1 cellular context compared by ENCODE assay signal in the genomic region with DNA sequence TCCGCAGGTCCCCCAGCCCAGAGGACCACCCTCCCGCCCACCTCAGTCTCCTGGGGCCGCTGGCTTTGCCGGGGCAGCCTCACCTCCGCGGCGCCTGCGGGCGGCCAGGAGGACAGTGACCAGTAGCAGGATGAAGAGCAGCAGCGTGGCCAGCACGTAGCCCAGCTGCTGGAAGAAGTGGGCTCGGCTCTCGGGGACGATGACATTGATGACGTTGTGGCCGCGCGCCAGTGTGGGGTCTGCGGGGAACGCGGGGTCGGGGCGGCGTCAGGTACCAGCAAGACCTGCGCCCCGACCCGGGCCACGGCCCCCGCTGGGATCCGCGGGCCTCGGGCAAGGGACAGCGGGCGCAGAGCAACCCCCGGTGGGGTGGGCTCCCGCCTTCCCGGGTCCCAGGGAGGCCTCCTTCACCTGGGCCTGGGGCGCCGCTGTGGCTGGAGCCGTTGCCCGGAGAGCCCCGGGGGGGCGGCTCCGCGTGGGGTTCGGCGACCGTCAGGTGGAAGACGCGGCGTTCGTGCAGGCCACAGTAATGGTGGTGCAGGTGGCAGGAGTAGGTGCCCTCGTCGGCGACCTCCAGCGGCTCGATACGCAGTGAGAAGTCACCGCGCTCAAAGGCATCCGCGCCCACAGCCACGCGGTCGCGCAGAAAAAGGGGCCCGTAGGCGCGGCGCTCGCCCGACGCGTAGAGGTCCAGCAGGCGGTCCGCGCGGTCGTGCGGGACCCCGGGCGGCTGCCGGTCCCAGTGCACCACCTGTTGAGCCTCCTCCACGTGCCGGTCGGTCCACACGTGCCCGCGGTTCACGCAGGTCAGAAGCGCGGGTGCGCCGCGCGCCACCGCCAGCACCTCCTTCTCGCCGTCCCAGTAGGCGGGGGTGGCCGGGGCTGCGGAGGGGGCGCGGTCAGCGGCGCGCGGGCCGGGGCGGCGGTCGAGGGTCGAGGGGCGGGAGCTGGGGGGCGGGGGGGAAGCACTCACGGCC.
TF ChIP-seq lines count a peak whose summit lies in the region.

No MANE protein-coding gene starts in this region.

TF ChIP-seq in K562, 482 proteins besides CTCF, POLR2A, EP300 and RAD21 (continues in another document):
- TF ChIP-seq ZKSCAN1 (IDR thresholded peaks at IDR 0.05; ENCODE audit: low read depth, low read length) (no peak), FIP1L1 (IDR thresholded peaks at IDR 0.05; ENCODE audit: low read depth, low read length, poor library complexity, severe bottlenecking) (peak; percentile 53), CBX1 (IDR thresholded peaks at IDR 0.05; ENCODE audit: low read depth) (peak; percentile 3; the same call in 1 of the 2 replicates), ZNF311 (CRISPR knock-in tag; IDR thresholded peaks at IDR 0.05) (no peak), HNRNPL (IDR thresholded peaks at IDR 0.05; ENCODE audit: low read depth, low read length) (peak; percentile 66; the same call in 1 of the 2 replicates), ZC3H11A (IDR thresholded peaks at IDR 0.05; ENCODE audit: low read depth, low read length) (no peak), HNRNPLL (IDR thresholded peaks at IDR 0.05; ENCODE audit: low read depth, low read length, poor library complexity, severe bottlenecking) (no peak), RBBP5 (IDR thresholded peaks at IDR 0.05; ENCODE audit: borderline replicate concordance, insufficient read depth, low read length, poor library complexity, severe bottlenecking) (no peak), MAFG (tag; conservative IDR thresholded peaks at IDR 0.05) (no peak), ZNF263 (CRISPR knock-in tag; IDR thresholded peaks at IDR 0.05; ENCODE audit: borderline replicate concordance) (no peak), ZFP30 (CRISPR knock-in tag; IDR thresholded peaks at IDR 0.05; ENCODE audit: borderline replicate concordance) (no peak), NCOA4 (IDR thresholded peaks at IDR 0.05; ENCODE audit: partially characterized antibody) (no peak), RFX7 (CRISPR knock-in tag; IDR thresholded peaks at IDR 0.05) (no peak), HCFC1 (IDR thresholded peaks at IDR 0.05; ENCODE audit: low read depth, low read length) (no peak), ZNF274 (IDR thresholded peaks at IDR 0.05; ENCODE audit: borderline replicate concordance, low read depth, low read length) (no peak), RBM17 (IDR thresholded peaks at IDR 0.05; ENCODE audit: borderline replicate concordance, low read depth, low read length) (no peak), ZNF644 (tag; IDR thresholded peaks at IDR 0.05; ENCODE audit: low read depth) (no peak), RBFOX2 (IDR thresholded peaks at IDR 0.05; ENCODE audit: low read depth, low read length) (peak; percentile 9; the same call in 1 of the 2 replicates), ESRRA (IDR thresholded peaks at IDR 0.05; ENCODE audit: borderline replicate concordance, low read depth) (no peak), NONO (IDR thresholded peaks at IDR 0.05; ENCODE audit: low read depth in 2 of 2, low read length in 1 of 2) (peak in 1 of 2 experiments; percentile 22; a peak in 1 of 4 replicates), ZNF696 (CRISPR knock-in tag; conservative IDR thresholded peaks at IDR 0.05) (no peak), SMARCE1 (IDR thresholded peaks at IDR 0.05) (no peak), ELF4 (CRISPR knock-in tag; IDR thresholded peaks at IDR 0.05) (no peak), RBM14 (IDR thresholded peaks at IDR 0.05; ENCODE audit: borderline replicate concordance, insufficient read depth, low read depth, low read length) (no peak), ETV6 (IDR thresholded peaks at IDR 0.05; ENCODE audit: borderline replicate concordance in 1 of 2, low read depth in 2 of 2, low read length in 1 of 2) (no peak), ETV6 (CRISPR knock-in tag; IDR thresholded peaks at IDR 0.05; ENCODE audit: borderline replicate concordance) (no peak)
- TF ChIP-seq, protein P1, sequence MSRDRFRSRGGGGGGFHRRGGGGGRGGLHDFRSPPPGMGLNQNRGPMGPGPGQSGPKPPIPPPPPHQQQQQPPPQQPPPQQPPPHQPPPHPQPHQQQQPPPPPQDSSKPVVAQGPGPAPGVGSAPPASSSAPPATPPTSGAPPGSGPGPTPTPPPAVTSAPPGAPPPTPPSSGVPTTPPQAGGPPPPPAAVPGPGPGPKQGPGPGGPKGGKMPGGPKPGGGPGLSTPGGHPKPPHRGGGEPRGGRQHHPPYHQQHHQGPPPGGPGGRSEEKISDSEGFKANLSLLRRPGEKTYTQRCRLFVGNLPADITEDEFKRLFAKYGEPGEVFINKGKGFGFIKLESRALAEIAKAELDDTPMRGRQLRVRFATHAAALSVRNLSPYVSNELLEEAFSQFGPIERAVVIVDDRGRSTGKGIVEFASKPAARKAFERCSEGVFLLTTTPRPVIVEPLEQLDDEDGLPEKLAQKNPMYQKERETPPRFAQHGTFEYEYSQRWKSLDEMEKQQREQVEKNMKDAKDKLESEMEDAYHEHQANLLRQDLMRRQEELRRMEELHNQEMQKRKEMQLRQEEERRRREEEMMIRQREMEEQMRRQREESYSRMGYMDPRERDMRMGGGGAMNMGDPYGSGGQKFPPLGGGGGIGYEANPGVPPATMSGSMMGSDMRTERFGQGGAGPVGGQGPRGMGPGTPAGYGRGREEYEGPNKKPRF (IDR thresholded peaks at IDR 0.05; ENCODE audit: low read depth, low read length): peak; percentile 57; the same call in 1 of the 2 replicates
- TF ChIP-seq, protein P2, sequence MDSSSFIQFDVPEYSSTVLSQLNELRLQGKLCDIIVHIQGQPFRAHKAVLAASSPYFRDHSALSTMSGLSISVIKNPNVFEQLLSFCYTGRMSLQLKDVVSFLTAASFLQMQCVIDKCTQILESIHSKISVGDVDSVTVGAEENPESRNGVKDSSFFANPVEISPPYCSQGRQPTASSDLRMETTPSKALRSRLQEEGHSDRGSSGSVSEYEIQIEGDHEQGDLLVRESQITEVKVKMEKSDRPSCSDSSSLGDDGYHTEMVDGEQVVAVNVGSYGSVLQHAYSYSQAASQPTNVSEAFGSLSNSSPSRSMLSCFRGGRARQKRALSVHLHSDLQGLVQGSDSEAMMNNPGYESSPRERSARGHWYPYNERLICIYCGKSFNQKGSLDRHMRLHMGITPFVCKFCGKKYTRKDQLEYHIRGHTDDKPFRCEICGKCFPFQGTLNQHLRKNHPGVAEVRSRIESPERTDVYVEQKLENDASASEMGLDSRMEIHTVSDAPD (CRISPR knock-in tag; IDR thresholded peaks at IDR 0.05): no peak
- TF ChIP-seq, protein P3, sequence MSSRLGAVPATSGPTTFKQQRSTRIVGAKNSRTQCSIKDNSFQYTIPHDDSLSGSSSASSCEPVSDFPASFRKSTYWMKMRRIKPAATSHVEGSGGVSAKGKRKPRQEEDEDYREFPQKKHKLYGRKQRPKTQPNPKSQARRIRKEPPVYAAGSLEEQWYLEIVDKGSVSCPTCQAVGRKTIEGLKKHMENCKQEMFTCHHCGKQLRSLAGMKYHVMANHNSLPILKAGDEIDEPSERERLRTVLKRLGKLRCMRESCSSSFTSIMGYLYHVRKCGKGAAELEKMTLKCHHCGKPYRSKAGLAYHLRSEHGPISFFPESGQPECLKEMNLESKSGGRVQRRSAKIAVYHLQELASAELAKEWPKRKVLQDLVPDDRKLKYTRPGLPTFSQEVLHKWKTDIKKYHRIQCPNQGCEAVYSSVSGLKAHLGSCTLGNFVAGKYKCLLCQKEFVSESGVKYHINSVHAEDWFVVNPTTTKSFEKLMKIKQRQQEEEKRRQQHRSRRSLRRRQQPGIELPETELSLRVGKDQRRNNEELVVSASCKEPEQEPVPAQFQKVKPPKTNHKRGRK (tag; IDR thresholded peaks at IDR 0.05): no peak
- TF ChIP-seq, protein P4, sequence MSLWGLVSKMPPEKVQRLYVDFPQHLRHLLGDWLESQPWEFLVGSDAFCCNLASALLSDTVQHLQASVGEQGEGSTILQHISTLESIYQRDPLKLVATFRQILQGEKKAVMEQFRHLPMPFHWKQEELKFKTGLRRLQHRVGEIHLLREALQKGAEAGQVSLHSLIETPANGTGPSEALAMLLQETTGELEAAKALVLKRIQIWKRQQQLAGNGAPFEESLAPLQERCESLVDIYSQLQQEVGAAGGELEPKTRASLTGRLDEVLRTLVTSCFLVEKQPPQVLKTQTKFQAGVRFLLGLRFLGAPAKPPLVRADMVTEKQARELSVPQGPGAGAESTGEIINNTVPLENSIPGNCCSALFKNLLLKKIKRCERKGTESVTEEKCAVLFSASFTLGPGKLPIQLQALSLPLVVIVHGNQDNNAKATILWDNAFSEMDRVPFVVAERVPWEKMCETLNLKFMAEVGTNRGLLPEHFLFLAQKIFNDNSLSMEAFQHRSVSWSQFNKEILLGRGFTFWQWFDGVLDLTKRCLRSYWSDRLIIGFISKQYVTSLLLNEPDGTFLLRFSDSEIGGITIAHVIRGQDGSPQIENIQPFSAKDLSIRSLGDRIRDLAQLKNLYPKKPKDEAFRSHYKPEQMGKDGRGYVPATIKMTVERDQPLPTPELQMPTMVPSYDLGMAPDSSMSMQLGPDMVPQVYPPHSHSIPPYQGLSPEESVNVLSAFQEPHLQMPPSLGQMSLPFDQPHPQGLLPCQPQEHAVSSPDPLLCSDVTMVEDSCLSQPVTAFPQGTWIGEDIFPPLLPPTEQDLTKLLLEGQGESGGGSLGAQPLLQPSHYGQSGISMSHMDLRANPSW (CRISPR knock-in tag; IDR thresholded peaks at IDR 0.05): no peak
- TF ChIP-seq, protein P5, sequence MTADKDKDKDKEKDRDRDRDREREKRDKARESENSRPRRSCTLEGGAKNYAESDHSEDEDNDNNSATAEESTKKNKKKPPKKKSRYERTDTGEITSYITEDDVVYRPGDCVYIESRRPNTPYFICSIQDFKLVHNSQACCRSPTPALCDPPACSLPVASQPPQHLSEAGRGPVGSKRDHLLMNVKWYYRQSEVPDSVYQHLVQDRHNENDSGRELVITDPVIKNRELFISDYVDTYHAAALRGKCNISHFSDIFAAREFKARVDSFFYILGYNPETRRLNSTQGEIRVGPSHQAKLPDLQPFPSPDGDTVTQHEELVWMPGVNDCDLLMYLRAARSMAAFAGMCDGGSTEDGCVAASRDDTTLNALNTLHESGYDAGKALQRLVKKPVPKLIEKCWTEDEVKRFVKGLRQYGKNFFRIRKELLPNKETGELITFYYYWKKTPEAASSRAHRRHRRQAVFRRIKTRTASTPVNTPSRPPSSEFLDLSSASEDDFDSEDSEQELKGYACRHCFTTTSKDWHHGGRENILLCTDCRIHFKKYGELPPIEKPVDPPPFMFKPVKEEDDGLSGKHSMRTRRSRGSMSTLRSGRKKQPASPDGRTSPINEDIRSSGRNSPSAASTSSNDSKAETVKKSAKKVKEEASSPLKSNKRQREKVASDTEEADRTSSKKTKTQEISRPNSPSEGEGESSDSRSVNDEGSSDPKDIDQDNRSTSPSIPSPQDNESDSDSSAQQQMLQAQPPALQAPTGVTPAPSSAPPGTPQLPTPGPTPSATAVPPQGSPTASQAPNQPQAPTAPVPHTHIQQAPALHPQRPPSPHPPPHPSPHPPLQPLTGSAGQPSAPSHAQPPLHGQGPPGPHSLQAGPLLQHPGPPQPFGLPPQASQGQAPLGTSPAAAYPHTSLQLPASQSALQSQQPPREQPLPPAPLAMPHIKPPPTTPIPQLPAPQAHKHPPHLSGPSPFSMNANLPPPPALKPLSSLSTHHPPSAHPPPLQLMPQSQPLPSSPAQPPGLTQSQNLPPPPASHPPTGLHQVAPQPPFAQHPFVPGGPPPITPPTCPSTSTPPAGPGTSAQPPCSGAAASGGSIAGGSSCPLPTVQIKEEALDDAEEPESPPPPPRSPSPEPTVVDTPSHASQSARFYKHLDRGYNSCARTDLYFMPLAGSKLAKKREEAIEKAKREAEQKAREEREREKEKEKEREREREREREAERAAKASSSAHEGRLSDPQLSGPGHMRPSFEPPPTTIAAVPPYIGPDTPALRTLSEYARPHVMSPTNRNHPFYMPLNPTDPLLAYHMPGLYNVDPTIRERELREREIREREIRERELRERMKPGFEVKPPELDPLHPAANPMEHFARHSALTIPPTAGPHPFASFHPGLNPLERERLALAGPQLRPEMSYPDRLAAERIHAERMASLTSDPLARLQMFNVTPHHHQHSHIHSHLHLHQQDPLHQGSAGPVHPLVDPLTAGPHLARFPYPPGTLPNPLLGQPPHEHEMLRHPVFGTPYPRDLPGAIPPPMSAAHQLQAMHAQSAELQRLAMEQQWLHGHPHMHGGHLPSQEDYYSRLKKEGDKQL (CRISPR knock-in tag; IDR thresholded peaks at IDR 0.05; ENCODE audit: borderline replicate concordance): no peak
- TF ChIP-seq, protein P6, sequence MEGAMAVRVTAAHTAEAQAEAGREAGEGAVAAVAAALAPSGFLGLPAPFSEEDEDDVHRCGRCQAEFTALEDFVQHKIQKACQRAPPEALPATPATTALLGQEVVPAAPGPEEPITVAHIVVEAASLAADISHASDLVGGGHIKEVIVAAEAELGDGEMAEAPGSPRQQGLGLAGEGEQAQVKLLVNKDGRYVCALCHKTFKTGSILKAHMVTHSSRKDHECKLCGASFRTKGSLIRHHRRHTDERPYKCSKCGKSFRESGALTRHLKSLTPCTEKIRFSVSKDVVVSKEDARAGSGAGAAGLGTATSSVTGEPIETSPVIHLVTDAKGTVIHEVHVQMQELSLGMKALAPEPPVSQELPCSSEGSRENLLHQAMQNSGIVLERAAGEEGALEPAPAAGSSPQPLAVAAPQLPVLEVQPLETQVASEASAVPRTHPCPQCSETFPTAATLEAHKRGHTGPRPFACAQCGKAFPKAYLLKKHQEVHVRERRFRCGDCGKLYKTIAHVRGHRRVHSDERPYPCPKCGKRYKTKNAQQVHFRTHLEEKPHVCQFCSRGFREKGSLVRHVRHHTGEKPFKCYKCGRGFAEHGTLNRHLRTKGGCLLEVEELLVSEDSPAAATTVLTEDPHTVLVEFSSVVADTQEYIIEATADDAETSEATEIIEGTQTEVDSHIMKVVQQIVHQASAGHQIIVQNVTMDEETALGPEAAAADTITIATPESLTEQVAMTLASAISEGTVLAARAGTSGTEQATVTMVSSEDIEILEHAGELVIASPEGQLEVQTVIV (CRISPR knock-in tag; IDR thresholded peaks at IDR 0.05; ENCODE audit: borderline replicate concordance): no peak
- TF ChIP-seq, protein P7, sequence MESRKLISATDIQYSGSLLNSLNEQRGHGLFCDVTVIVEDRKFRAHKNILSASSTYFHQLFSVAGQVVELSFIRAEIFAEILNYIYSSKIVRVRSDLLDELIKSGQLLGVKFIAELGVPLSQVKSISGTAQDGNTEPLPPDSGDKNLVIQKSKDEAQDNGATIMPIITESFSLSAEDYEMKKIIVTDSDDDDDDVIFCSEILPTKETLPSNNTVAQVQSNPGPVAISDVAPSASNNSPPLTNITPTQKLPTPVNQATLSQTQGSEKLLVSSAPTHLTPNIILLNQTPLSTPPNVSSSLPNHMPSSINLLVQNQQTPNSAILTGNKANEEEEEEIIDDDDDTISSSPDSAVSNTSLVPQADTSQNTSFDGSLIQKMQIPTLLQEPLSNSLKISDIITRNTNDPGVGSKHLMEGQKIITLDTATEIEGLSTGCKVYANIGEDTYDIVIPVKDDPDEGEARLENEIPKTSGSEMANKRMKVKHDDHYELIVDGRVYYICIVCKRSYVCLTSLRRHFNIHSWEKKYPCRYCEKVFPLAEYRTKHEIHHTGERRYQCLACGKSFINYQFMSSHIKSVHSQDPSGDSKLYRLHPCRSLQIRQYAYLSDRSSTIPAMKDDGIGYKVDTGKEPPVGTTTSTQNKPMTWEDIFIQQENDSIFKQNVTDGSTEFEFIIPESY (CRISPR knock-in tag; IDR thresholded peaks at IDR 0.05): peak; percentile 93
